1 cellular context compared by ENCODE assay signal in genomic region chr10:79383974-79384606, GRCh38.
TF ChIP-seq lines count a peak whose summit lies in the region.

No MANE protein-coding gene starts in this region.

TF ChIP-seq in H1, 55 proteins besides CTCF, POLR2A, EP300 and RAD21:
- TF ChIP-seq POLR2AphosphoS5 (IDR thresholded peaks at IDR 0.05; ENCODE audit: low read depth, low read length) (no peak), TBP (IDR thresholded peaks at IDR 0.05; ENCODE audit: low read depth, low read length) (no peak), SP2 (IDR thresholded peaks at IDR 0.05; ENCODE audit: low read length) (no peak), ATF2 (IDR thresholded peaks at IDR 0.05; ENCODE audit: low read length) (no peak), CTBP2 (IDR thresholded peaks at IDR 0.05; ENCODE audit: borderline replicate concordance, insufficient read depth, insufficient read length, low read length) (no peak), SIN3A (conservative IDR thresholded peaks at IDR 0.05 in 1 of 2, IDR thresholded peaks at IDR 0.05 in 1 of 2; ENCODE audit: low read depth in 1 of 2, low read length in 2 of 2) (no peak), KDM5A (IDR thresholded peaks at IDR 0.05; ENCODE audit: low read length) (no peak), CBX8 (IDR thresholded peaks at IDR 0.05; ENCODE audit: borderline replicate concordance, low read depth, low read length) (no peak), FOSL1 (IDR thresholded peaks at IDR 0.05; ENCODE audit: insufficient read depth, low read depth, low read length) (no peak), ASH2L (IDR thresholded peaks at IDR 0.05; ENCODE audit: low read length) (no peak), RBBP5 (IDR thresholded peaks at IDR 0.05; ENCODE audit: borderline replicate concordance, low read depth, low read length) (no peak), YY1 (IDR thresholded peaks at IDR 0.05; ENCODE audit: low read depth, low read length) (no peak)
- TF ChIP-seq, protein P1, sequence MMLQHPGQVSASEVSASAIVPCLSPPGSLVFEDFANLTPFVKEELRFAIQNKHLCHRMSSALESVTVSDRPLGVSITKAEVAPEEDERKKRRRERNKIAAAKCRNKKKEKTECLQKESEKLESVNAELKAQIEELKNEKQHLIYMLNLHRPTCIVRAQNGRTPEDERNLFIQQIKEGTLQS (IDR thresholded peaks at IDR 0.05; ENCODE audit: insufficient read depth, low read depth, low read length) = no peak
- TF ChIP-seq, protein P2, sequence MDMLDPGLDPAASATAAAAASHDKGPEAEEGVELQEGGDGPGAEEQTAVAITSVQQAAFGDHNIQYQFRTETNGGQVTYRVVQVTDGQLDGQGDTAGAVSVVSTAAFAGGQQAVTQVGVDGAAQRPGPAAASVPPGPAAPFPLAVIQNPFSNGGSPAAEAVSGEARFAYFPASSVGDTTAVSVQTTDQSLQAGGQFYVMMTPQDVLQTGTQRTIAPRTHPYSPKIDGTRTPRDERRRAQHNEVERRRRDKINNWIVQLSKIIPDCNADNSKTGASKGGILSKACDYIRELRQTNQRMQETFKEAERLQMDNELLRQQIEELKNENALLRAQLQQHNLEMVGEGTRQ (IDR thresholded peaks at IDR 0.05; ENCODE audit: low read length) = no peak
